In the genomic region with DNA sequence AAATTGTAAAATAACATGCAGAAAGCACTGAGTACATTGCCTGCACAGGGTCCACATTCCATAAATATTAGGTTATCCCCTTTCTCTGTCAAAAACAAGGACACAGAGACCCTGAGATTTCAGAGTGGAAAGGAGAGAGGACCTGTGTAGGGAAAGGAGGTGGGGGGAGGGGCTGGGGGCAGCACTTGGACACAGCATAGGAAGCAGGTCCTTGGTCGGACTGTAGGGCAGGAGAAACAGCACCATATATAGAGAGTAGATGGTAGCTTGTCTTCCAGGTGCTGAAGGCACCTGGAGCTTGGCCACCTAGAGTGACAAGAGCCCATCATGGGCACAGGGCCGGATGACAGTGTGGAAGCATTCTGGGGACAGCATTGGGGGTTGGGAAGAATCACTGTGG, we compare ENCODE assay signal across 1 cellular context.
TF ChIP-seq lines count a peak whose summit lies in the region.

No MANE protein-coding gene starts in this region.

TF ChIP-seq in HepG2, 621 proteins besides CTCF, POLR2A, EP300 and RAD21:
- no peak for TF ChIP-seq SMAD9 (CRISPR knock-in tag; IDR thresholded peaks at IDR 0.05)
- TF ChIP-seq RARG (CRISPR knock-in tag; IDR thresholded peaks at IDR 0.05; ENCODE audit: low read depth), result no peak
- no peak for TF ChIP-seq CHD4 (IDR thresholded peaks at IDR 0.05; ENCODE audit: borderline replicate concordance, low read length)
- TF ChIP-seq ZNF441 (CRISPR knock-in tag; IDR thresholded peaks at IDR 0.05; ENCODE audit: borderline replicate concordance), result no peak
- TF ChIP-seq, protein P1, sequence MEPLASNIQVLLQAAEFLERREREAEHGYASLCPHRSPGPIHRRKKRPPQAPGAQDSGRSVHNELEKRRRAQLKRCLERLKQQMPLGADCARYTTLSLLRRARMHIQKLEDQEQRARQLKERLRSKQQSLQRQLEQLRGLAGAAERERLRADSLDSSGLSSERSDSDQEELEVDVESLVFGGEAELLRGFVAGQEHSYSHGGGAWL (CRISPR knock-in tag; IDR thresholded peaks at IDR 0.05), result no peak
- TF ChIP-seq ZFP37 (CRISPR knock-in tag; IDR thresholded peaks at IDR 0.05; ENCODE audit: borderline replicate concordance), result no peak
- TF ChIP-seq HNRNPK (IDR thresholded peaks at IDR 0.05; ENCODE audit: low read depth, low read length, poor library complexity, severe bottlenecking), result no peak
- no peak for TF ChIP-seq ZNF33A (CRISPR knock-in tag; IDR thresholded peaks at IDR 0.05; ENCODE audit: borderline replicate concordance)
- TF ChIP-seq, protein P2, sequence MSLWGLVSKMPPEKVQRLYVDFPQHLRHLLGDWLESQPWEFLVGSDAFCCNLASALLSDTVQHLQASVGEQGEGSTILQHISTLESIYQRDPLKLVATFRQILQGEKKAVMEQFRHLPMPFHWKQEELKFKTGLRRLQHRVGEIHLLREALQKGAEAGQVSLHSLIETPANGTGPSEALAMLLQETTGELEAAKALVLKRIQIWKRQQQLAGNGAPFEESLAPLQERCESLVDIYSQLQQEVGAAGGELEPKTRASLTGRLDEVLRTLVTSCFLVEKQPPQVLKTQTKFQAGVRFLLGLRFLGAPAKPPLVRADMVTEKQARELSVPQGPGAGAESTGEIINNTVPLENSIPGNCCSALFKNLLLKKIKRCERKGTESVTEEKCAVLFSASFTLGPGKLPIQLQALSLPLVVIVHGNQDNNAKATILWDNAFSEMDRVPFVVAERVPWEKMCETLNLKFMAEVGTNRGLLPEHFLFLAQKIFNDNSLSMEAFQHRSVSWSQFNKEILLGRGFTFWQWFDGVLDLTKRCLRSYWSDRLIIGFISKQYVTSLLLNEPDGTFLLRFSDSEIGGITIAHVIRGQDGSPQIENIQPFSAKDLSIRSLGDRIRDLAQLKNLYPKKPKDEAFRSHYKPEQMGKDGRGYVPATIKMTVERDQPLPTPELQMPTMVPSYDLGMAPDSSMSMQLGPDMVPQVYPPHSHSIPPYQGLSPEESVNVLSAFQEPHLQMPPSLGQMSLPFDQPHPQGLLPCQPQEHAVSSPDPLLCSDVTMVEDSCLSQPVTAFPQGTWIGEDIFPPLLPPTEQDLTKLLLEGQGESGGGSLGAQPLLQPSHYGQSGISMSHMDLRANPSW (CRISPR knock-in tag; IDR thresholded peaks at IDR 0.05; ENCODE audit: borderline replicate concordance), result no peak
- TF ChIP-seq ZFP82 (CRISPR knock-in tag; IDR thresholded peaks at IDR 0.05; ENCODE audit: borderline replicate concordance), result no peak
- no peak for TF ChIP-seq YEATS2 (CRISPR knock-in tag; IDR thresholded peaks at IDR 0.05; ENCODE audit: borderline replicate concordance)
- TF ChIP-seq ZMYM2 (CRISPR knock-in tag; IDR thresholded peaks at IDR 0.05), result no peak
- no peak for TF ChIP-seq PCBP1 (IDR thresholded peaks at IDR 0.05; ENCODE audit: borderline replicate concordance, low read depth, low read length)
- TF ChIP-seq SIN3A (IDR thresholded peaks at IDR 0.05; ENCODE audit: borderline replicate concordance, low read depth, low read length), result no peak
- TF ChIP-seq, protein P3, sequence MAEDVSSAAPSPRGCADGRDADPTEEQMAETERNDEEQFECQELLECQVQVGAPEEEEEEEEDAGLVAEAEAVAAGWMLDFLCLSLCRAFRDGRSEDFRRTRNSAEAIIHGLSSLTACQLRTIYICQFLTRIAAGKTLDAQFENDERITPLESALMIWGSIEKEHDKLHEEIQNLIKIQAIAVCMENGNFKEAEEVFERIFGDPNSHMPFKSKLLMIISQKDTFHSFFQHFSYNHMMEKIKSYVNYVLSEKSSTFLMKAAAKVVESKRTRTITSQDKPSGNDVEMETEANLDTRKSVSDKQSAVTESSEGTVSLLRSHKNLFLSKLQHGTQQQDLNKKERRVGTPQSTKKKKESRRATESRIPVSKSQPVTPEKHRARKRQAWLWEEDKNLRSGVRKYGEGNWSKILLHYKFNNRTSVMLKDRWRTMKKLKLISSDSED (CRISPR knock-in tag; IDR thresholded peaks at IDR 0.05), result no peak
- no peak for TF ChIP-seq XBP1 (CRISPR knock-in tag; IDR thresholded peaks at IDR 0.05)
- TF ChIP-seq, protein P4, sequence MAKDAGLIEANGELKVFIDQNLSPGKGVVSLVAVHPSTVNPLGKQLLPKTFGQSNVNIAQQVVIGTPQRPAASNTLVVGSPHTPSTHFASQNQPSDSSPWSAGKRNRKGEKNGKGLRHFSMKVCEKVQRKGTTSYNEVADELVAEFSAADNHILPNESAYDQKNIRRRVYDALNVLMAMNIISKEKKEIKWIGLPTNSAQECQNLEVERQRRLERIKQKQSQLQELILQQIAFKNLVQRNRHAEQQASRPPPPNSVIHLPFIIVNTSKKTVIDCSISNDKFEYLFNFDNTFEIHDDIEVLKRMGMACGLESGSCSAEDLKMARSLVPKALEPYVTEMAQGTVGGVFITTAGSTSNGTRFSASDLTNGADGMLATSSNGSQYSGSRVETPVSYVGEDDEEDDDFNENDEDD (CRISPR knock-in tag; IDR thresholded peaks at IDR 0.05; ENCODE audit: borderline replicate concordance), result no peak
